12 cellular contexts compared by ENCODE assay signal in genomic region chr17:61404702-61405046, GRCh38. TPM values are rescaled to one million over a fixed set of nuclear protein-coding genes. Genes with fewer than 3 reads are reported as not detected.
DNase-seq lines count a peak whose midpoint lies in the region; ATAC-seq and TF ChIP-seq lines count a peak whose summit lies in the region.
"Had no signal": no experiment of that assay in that cellular context is flagged by ENCODE, and none has a peak within 500 bp of the region (broad histone marks: within the 10 kb centered on the region; RNA-seq: fewer than 3 reads in every experiment).

No MANE protein-coding gene starts in this region.

- H3K36me3 ChIP-seq in BLaER1 treated with 17β-estradiol and CSF1 and Interleukin-3, amounts not matched to agents 10 nM and 100 nM, result no peaks in the 10 kb centered on the region
- H3K36me3 ChIP-seq in left ventricle myocardium inferior (peaks cover 10% of the 10 kb centered on the region), rectal smooth muscle tissue (ENCODE audit: control insufficient read depth, insufficient read depth, low read length) (no peaks in the 10 kb centered on the region)
- H3K36me3 ChIP-seq: neutrophil had no signal

- H3K9me3 Mint-ChIP-seq in IgD-negative memory B cell, result peaks cover 0 to 2% (median 0%) of the 10 kb centered on the region in 3 donors
- no peaks in the 10 kb centered on the region for H3K9me3 Mint-ChIP-seq in activated CD4-positive, alpha-beta memory T cell treated with anti-CD3 and anti-CD28 coated beads for 36 hours

- no peak overlapping the region for H3K9ac ChIP-seq in BLaER1 treated with 17β-estradiol and CSF1 and Interleukin-3, amounts not matched to agents 10 nM and 100 nM
- H3K9ac ChIP-seq in rectal smooth muscle tissue (ENCODE audit: low read length), result no peak overlapping the region

- peak overlapping the region in 3 of 4 donors; percentile 43 to 48 (median 45) for H3K4me3 Mint-ChIP-seq in IgD-negative memory B cell
- no peak overlapping the region for H3K4me3 Mint-ChIP-seq in activated CD4-positive, alpha-beta memory T cell treated with anti-CD3 and anti-CD28 coated beads for 36 hours

- H3K9me3 ChIP-seq in BLaER1 treated with 17β-estradiol and CSF1 and Interleukin-3, amounts not matched to agents 10 nM and 100 nM (replicated peaks in 1 of 11), result no peaks in the 10 kb centered on the region
- no peaks in the 10 kb centered on the region for H3K9me3 ChIP-seq in left ventricle myocardium inferior (replicated peaks)
- H3K9me3 ChIP-seq: neutrophil had no signal

- no peak for ATAC-seq in HG03045 (IDR thresholded peaks at IDR 0.05; ENCODE audit: unreplicated experiment)

- peaks cover 99 to 100% (median 100%) of the 10 kb centered on the region in 11 experiments for H3K27me3 ChIP-seq in BLaER1 treated with 17β-estradiol and CSF1 and Interleukin-3, amounts not matched to agents 10 nM and 100 nM
- H3K27me3 ChIP-seq in left ventricle myocardium inferior (ENCODE audit: low read depth) (peaks cover 94% of the 10 kb centered on the region), rectal smooth muscle tissue (ENCODE audit: control insufficient read depth, insufficient read depth, low read length) (peaks cover 66% of the 10 kb centered on the region)

- intact Hi-C loops in left ventricle myocardium inferior (cut with micrococcal nuclease), result loop anchor here (10.0 kb wide), 1 partner anchor 400 kb away; no protein-coding TSS in a partner anchor
- intact Hi-C loops in activated CD4-positive, alpha-beta memory T cell treated with anti-CD3 and anti-CD28 coated beads for 36 hours (cut with micrococcal nuclease), result loop anchor here (5.0 kb wide), 1 partner anchor 682 kb away; no protein-coding TSS in a partner anchor

- POLR2A ChIA-PET in activated CD4-positive, alpha-beta memory T cell treated with anti-CD3 and anti-CD28 coated beads for 36 hours (lab: Charles Lee), result no interaction called here

- H3K4me1 ChIP-seq in BLaER1 treated with 17β-estradiol and CSF1 and Interleukin-3, amounts not matched to agents 10 nM and 100 nM, result peaks cover 24 to 52% (median 41%) of the 10 kb centered on the region in 10 experiments
- H3K4me1 ChIP-seq in left ventricle myocardium inferior (peaks cover 57% of the 10 kb centered on the region), rectal smooth muscle tissue (ENCODE audit: control insufficient read depth, insufficient read depth, low read length) (peaks cover 8% of the 10 kb centered on the region)

- H3K4me2 ChIP-seq in BLaER1 treated with 17β-estradiol and CSF1 and Interleukin-3, amounts not matched to agents 10 nM and 100 nM, result peak overlapping the region; percentile 57 to 88 (median 80)

- peaks cover 62% of the 10 kb centered on the region for H3K27me3 Mint-ChIP-seq in IgD-negative memory B cell
- H3K27me3 Mint-ChIP-seq in activated CD4-positive, alpha-beta memory T cell treated with anti-CD3 and anti-CD28 coated beads for 36 hours, result peaks cover 63% of the 10 kb centered on the region

- CTCF ChIA-PET in activated CD4-positive, alpha-beta memory T cell treated with anti-CD3 and anti-CD28 coated beads for 36 hours (lab: Charles Lee), result interaction anchor here (1.2 kb wide), 1 partner anchor 8 kb away, joined by 3 read pairs; no protein-coding TSS in a partner anchor

- H4K20me1 ChIP-seq in BLaER1 treated with 17β-estradiol and CSF1 and Interleukin-3, amounts not matched to agents 10 nM and 100 nM, result peaks cover 0 to 91% (median 85%) of the 10 kb centered on the region in 11 experiments; a peak in 19 of 22 replicates

- H3K27ac ChIP-seq in BLaER1 treated with 17β-estradiol and CSF1 and Interleukin-3, amounts not matched to agents 10 nM and 100 nM, result no peak overlapping the region
- H3K27ac ChIP-seq in left ventricle myocardium inferior (replicated peaks) (peak overlapping the region; percentile 93), rectal smooth muscle tissue (ENCODE audit: low read depth, low read length) (no peak overlapping the region)
- H3K27ac ChIP-seq: neutrophil had no signal

- no peak for TF ChIP-seq CTCF in left ventricle myocardium inferior (IDR thresholded peaks at IDR 0.05; ENCODE audit: borderline replicate concordance)

- DNase-seq in left ventricle myocardium inferior (no peak), amniotic stem cell (lab: John Stamatoyannopoulos, UW) (no peak), NCI-H1930 (lab: John Stamatoyannopoulos, UW) (no peak)
- DNase-seq in activated CD4-positive, alpha-beta memory T cell treated with anti-CD3 and anti-CD28 coated beads for 36 hours, result no peak
- DNase-seq: Calu3 had no signal

- peak overlapping the region in 2 of 3 donors; percentile 27 to 94 for H3K27ac Mint-ChIP-seq in IgD-negative memory B cell
- H3K27ac Mint-ChIP-seq in activated CD4-positive, alpha-beta memory T cell treated with anti-CD3 and anti-CD28 coated beads for 36 hours, result no peak overlapping the region

- H3K4me3 ChIP-seq in BLaER1 treated with 17β-estradiol and CSF1 and Interleukin-3, amounts not matched to agents 10 nM and 100 nM, result peak overlapping the region; percentile 35 to 60 (median 43); a peak in 19 of 20 replicates
- peak overlapping the region; percentile 77 for H3K4me3 ChIP-seq in left ventricle myocardium inferior
- peak overlapping the region; percentile 48 for H3K4me3 ChIP-seq in rectal smooth muscle tissue (ENCODE audit: low read length)

- peaks cover 16 to 41% (median 26%) of the 10 kb centered on the region in 3 donors for H3K4me1 Mint-ChIP-seq in IgD-negative memory B cell
- peaks cover 36% of the 10 kb centered on the region for H3K4me1 Mint-ChIP-seq in activated CD4-positive, alpha-beta memory T cell treated with anti-CD3 and anti-CD28 coated beads for 36 hours (ENCODE audit: low read depth)

- peaks cover 2% of the 10 kb centered on the region for H3K36me3 Mint-ChIP-seq in IgD-negative memory B cell
- H3K36me3 Mint-ChIP-seq in activated CD4-positive, alpha-beta memory T cell treated with anti-CD3 and anti-CD28 coated beads for 36 hours, result no peaks in the 10 kb centered on the region

RNA-seq across cellular contexts. Expression of gene TBX2, which starts 5.0 kb away (rescaled TPM):
- not detected for polyA plus RNA-seq in IgD-negative memory B cell
- 8.2 TPM for total RNA-seq in left ventricle myocardium inferior
- total RNA-seq in activated CD4-positive, alpha-beta memory T cell treated with anti-CD3 and anti-CD28 coated beads for 36 hours, result under 1 TPM in 1 of 2 experiments, not detected in 1; 0.05 TPM
- total RNA-seq: dermis microvascular lymphatic vessel endothelial cell had no signal

RNA-seq across cellular contexts. Expression of gene TBX4, which starts 47.5 kb away (rescaled TPM):
- polyA plus RNA-seq in IgD-negative memory B cell, result not detected
- not detected for total RNA-seq in left ventricle myocardium inferior
- not detected for total RNA-seq in activated CD4-positive, alpha-beta memory T cell treated with anti-CD3 and anti-CD28 coated beads for 36 hours
- total RNA-seq: Calu3, dermis microvascular lymphatic vessel endothelial cell, RPMI7951 had no signal
